Comparison of ENCODE assay signal across 11 cellular contexts in the genomic region with DNA sequence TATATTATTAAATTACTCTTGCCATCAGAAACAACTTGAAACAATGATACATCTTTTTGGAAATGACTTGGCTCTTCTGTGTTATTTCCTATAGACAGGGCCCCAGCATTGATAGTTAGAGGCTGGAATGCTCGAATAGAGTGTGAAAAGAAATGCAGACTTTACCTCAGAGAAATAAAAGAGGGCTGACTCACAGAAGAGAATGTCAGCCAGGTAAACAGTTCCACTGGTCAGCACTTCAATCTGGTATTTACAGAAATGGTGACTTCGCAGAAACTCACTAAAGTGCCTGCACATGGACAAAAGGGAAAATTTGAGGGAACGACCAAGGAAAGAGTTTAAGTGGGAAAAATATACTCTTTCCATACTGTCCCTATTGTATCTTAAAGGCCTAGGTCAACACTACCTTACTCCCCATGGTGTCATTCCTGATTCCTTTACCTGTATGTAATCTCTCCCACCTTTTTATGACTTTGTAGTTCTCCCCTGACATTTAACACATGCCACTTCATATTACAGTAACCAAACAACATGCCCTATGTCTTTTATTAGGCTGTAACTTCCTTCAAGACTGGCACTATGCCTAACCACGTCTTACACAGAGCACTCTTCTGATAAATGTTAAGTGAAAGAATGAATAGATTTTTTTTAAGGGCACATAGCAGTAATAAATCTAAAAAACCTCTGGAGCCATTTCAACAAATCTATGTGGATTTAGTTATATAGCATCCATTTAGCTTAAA. TPM values are rescaled to one million over a fixed set of nuclear protein-coding genes. Genes with fewer than 3 reads are reported as not detected.
DNase-seq lines count a peak whose midpoint lies in the region; ATAC-seq, FAIRE-seq and TF ChIP-seq lines count a peak whose summit lies in the region.
"Had no signal": no experiment of that assay in that cellular context is flagged by ENCODE, and none has a peak within 500 bp of the region (broad histone marks: within the 10 kb centered on the region; RNA-seq: fewer than 3 reads in every experiment).

No MANE protein-coding gene starts in this region.

- no peak overlapping the region for H3K9ac ChIP-seq in fibroblast of lung (ENCODE audit: insufficient read depth, low read length)

- CTCF ChIA-PET in activated CD4-positive, alpha-beta memory T cell treated with anti-CD3 and anti-CD28 coated beads for 36 hours (lab: Charles Lee) = no interaction called here
- CTCF ChIA-PET in activated CD4-positive, alpha-beta memory T cell treated with anti-CD3 and anti-CD28 coated beads, Interleukin-2, amount 10 ng/mL, durations not matched to agents 7 days and 5 days (lab: Charles Lee) = no interaction called here

- no peaks in the 10 kb centered on the region for H4K20me1 ChIP-seq in fibroblast of lung (ENCODE audit: control insufficient read depth, extremely low read depth, insufficient read depth, low read length)

- WGBS in small intestine, 3 donors = 54 to 62% (median 58%) methylated on average over 4 of the region's 4 CpGs
- WGBS in lower leg skin, 2 donors = 60 to 61% methylated on average over 4 of the region's 4 CpGs

- no peak for ATAC-seq in GM18517 (IDR thresholded peaks at IDR 0.05; ENCODE audit: unreplicated experiment)
- ATAC-seq: activated T-cell treated with anti-CD3 and anti-CD28 coated beads, Interleukin-2, amount 50 U/mL, for 4 hours had no signal

- no peak overlapping the region for H3K4me2 ChIP-seq in fibroblast of lung (ENCODE audit: extremely low read depth, insufficient read depth, low read length)

- H2AFZ ChIP-seq in fibroblast of lung (ENCODE audit: low read length) = no peak overlapping the region

- H3K4me3 ChIP-seq in fibroblast of lung (replicated peaks in 1 of 4; ENCODE audit: control extremely low read depth in 1 of 4, insufficient read depth in 1 of 4, low read depth in 3 of 4, low read length in 4 of 4) (no peak overlapping the region), small intestine (ENCODE audit: low read depth in 1 of 2, low read length in 2 of 2) (no peak overlapping the region), lower leg skin (ENCODE audit: low read depth, poor library complexity, severe bottlenecking) (no peak overlapping the region)

- no peaks in the 10 kb centered on the region for H3K27me3 Mint-ChIP-seq in activated CD4-positive, alpha-beta memory T cell treated with anti-CD3 and anti-CD28 coated beads for 36 hours
- H3K27me3 Mint-ChIP-seq in activated CD4-positive, alpha-beta memory T cell treated with anti-CD3 and anti-CD28 coated beads, Interleukin-2, amount 10 ng/mL, durations not matched to agents 7 days and 5 days = no peaks in the 10 kb centered on the region

- no peak for DNase-seq in activated CD4-positive, alpha-beta memory T cell treated with anti-CD3 and anti-CD28 coated beads for 36 hours
- DNase-seq in activated CD4-positive, alpha-beta memory T cell treated with anti-CD3 and anti-CD28 coated beads, Interleukin-2, amount 10 ng/mL, durations not matched to agents 7 days and 5 days = no peak
- peak; percentile 37 for DNase-seq in RPMI8226
- DNase-seq in fibroblast of lung (ENCODE audit: low read depth in 2 of 2) = peak; percentile 38 to 81
- peak; percentile 22 for DNase-seq in small intestine
- no peak for DNase-seq in lower leg skin (ENCODE audit: low spot score in 2 of 2)
- no peak for DNase-seq in activated gamma-delta T cell (lab: John Stamatoyannopoulos, UW)
- DNase-seq: activated T-cell treated with anti-CD3 and anti-CD28 coated beads, Interleukin-2, amount 50 U/mL, for 4 hours; NCI-H2171; T-helper 2 cell had no signal

- H3K9me3 Mint-ChIP-seq in activated CD4-positive, alpha-beta memory T cell treated with anti-CD3 and anti-CD28 coated beads for 36 hours = no peaks in the 10 kb centered on the region
- no peaks in the 10 kb centered on the region for H3K9me3 Mint-ChIP-seq in activated CD4-positive, alpha-beta memory T cell treated with anti-CD3 and anti-CD28 coated beads, Interleukin-2, amount 10 ng/mL, durations not matched to agents 7 days and 5 days
- H3K9me3 Mint-ChIP-seq: activated T-cell treated with anti-CD3 and anti-CD28 coated beads, Interleukin-2, amount 50 U/mL, for 4 hours had no signal

- no peak for TF ChIP-seq POLR2A in lower leg skin (IDR thresholded peaks at IDR 0.05)

- peaks cover 4% of the 10 kb centered on the region for H3K79me2 ChIP-seq in fibroblast of lung (ENCODE audit: control insufficient read depth, insufficient read depth, low read length)

- no peak overlapping the region for H3K4me3 Mint-ChIP-seq in activated CD4-positive, alpha-beta memory T cell treated with anti-CD3 and anti-CD28 coated beads for 36 hours
- no peak overlapping the region for H3K4me3 Mint-ChIP-seq in activated CD4-positive, alpha-beta memory T cell treated with anti-CD3 and anti-CD28 coated beads, Interleukin-2, amount 10 ng/mL, durations not matched to agents 7 days and 5 days
- H3K4me3 Mint-ChIP-seq: activated T-cell treated with anti-CD3 and anti-CD28 coated beads, Interleukin-2, amount 50 U/mL, for 4 hours had no signal

- intact Hi-C loops in activated CD4-positive, alpha-beta memory T cell treated with anti-CD3 and anti-CD28 coated beads for 36 hours (cut with micrococcal nuclease) = no loop called here
- intact Hi-C loops in lower leg skin (cut with DNase I; ENCODE audit: low total_unique reads) = no loop called here

- H3K27ac ChIP-seq in fibroblast of lung (ENCODE audit: insufficient read depth, low read length) = no peak overlapping the region
- peak overlapping the region in 1 of 2 donors; percentile 24 for H3K27ac ChIP-seq in small intestine (ENCODE audit: low read depth in 1 of 2, low read length in 1 of 2)

- no peaks in the 10 kb centered on the region for H3K27me3 ChIP-seq in fibroblast of lung (ENCODE audit: control insufficient read depth, insufficient read depth, low read length)
- H3K27me3 ChIP-seq in small intestine (ENCODE audit: control insufficient read depth in 2 of 2, insufficient read depth in 2 of 2, low read length in 2 of 2) = no peaks in the 10 kb centered on the region

- POLR2A ChIA-PET in activated CD4-positive, alpha-beta memory T cell treated with anti-CD3 and anti-CD28 coated beads for 36 hours (lab: Charles Lee) = no interaction called here
- POLR2A ChIA-PET in activated CD4-positive, alpha-beta memory T cell treated with anti-CD3 and anti-CD28 coated beads, Interleukin-2, amount 10 ng/mL, durations not matched to agents 7 days and 5 days (lab: Charles Lee) = no interaction called here

- H3K36me3 Mint-ChIP-seq in activated CD4-positive, alpha-beta memory T cell treated with anti-CD3 and anti-CD28 coated beads for 36 hours = peaks cover 30% of the 10 kb centered on the region
- peaks cover 60% of the 10 kb centered on the region for H3K36me3 Mint-ChIP-seq in activated CD4-positive, alpha-beta memory T cell treated with anti-CD3 and anti-CD28 coated beads, Interleukin-2, amount 10 ng/mL, durations not matched to agents 7 days and 5 days (ENCODE audit: low read depth)

- TF ChIP-seq CTCF in fibroblast of lung (conservative IDR thresholded peaks at IDR 0.05 in 1 of 2, IDR thresholded peaks at IDR 0.05 in 1 of 2; ENCODE audit: low read depth in 1 of 2, low read length in 2 of 2) (no peak), lower leg skin (IDR thresholded peaks at IDR 0.05) (no peak)

- H3K36me3 ChIP-seq in fibroblast of lung (ENCODE audit: control insufficient read depth, insufficient read depth, low read length) (peaks cover 4% of the 10 kb centered on the region), small intestine (ENCODE audit: control insufficient read depth in 2 of 2, insufficient read depth in 2 of 2, low read length in 2 of 2) (peaks cover 9 to 20% of the 10 kb centered on the region in 2 donors)

- no peaks in the 10 kb centered on the region for H3K9me3 ChIP-seq in fibroblast of lung (ENCODE audit: control insufficient read depth, insufficient read depth, low read depth, low read length)
- no peaks in the 10 kb centered on the region for H3K9me3 ChIP-seq in small intestine (ENCODE audit: control insufficient read depth, low read depth)

- H3K4me1 Mint-ChIP-seq in activated CD4-positive, alpha-beta memory T cell treated with anti-CD3 and anti-CD28 coated beads for 36 hours (ENCODE audit: low read depth) = peaks cover 30% of the 10 kb centered on the region
- H3K4me1 Mint-ChIP-seq in activated CD4-positive, alpha-beta memory T cell treated with anti-CD3 and anti-CD28 coated beads, Interleukin-2, amount 10 ng/mL, durations not matched to agents 7 days and 5 days = peaks cover 14% of the 10 kb centered on the region

- no peak for FAIRE-seq in small intestine (lab: Jason Lieb, UNC)

- peak overlapping the region; percentile 16 for H3K27ac Mint-ChIP-seq in activated CD4-positive, alpha-beta memory T cell treated with anti-CD3 and anti-CD28 coated beads for 36 hours
- H3K27ac Mint-ChIP-seq in activated CD4-positive, alpha-beta memory T cell treated with anti-CD3 and anti-CD28 coated beads, Interleukin-2, amount 10 ng/mL, durations not matched to agents 7 days and 5 days = no peak overlapping the region

- H3K4me1 ChIP-seq in fibroblast of lung (ENCODE audit: control insufficient read depth, extremely low read depth, insufficient read depth, low read length) (peaks cover 3% of the 10 kb centered on the region), small intestine (ENCODE audit: control insufficient read depth in 2 of 2, insufficient read depth in 1 of 2, low read depth in 1 of 2, low read length in 1 of 2) (no peaks in the 10 kb centered on the region)

RNA-seq across cellular contexts. Expression of gene AKAP10, which starts 36.7 kb away (rescaled TPM):
- total RNA-seq in activated CD4-positive, alpha-beta memory T cell treated with anti-CD3 and anti-CD28 coated beads for 36 hours = 10 to 100 TPM; 28.4 to 31.8 TPM
- total RNA-seq in activated CD4-positive, alpha-beta memory T cell treated with anti-CD3 and anti-CD28 coated beads, Interleukin-2, amount 10 ng/mL, durations not matched to agents 7 days and 5 days = 10 to 100 TPM; 43.0 to 43.9 TPM
- total RNA-seq in fibroblast of lung (23.9 and 29.2 TPM in 2 replicates), lower leg skin (10 to 100 TPM; 16.3 to 32.4 (median 23.5) TPM)
- polyA plus RNA-seq in fibroblast of lung (16.9 and 19.0 TPM in 2 replicates), small intestine (1 to 10 TPM; 5.4 to 7.5 (median 6.9) TPM)
- 9.9 and 11.4 TPM in 2 replicates for polyA plus RNA-seq in fibroblast of lung (2012)
- 6.6 and 11.1 TPM in 2 replicates for polyA minus RNA-seq in fibroblast of lung (ENCODE audit: low replicate concordance)

Comparison
In these comparisons a context has a peak if more than half of its experiments do, and no peak if none do; other contexts are left out.
1. DNase-seq: peak in RPMI8226 (single experiment), fibroblast of lung (2 of 2) and small intestine (single experiment); none in activated CD4-positive, alpha-beta memory T cell treated with anti-CD3 and anti-CD28 coated beads for 36 hours (single experiment), activated CD4-positive, alpha-beta memory T cell treated with anti-CD3 and anti-CD28 coated beads, Interleukin-2, amount 10 ng/mL, durations not matched to agents 7 days and 5 days (single experiment), lower leg skin (0 of 2) and activated gamma-delta T cell (single experiment).